Comparison of ENCODE assay signal across 12 cellular contexts in genomic region chr15:94844188-94844532, GRCh38.
A peak's percentile ranks its signal among the peaks of the same experiment; 100 is the strongest.
DNase-seq lines count a peak whose midpoint lies in the region; ATAC-seq, FAIRE-seq and TF ChIP-seq lines count a peak whose summit lies in the region.
"Had no signal": no experiment of that assay in that cellular context is flagged by ENCODE, and none has a peak within 500 bp of the region (broad histone marks: within the 10 kb centered on the region; RNA-seq: fewer than 3 reads in every experiment).

No MANE protein-coding gene starts in this region.

- no peak overlapping the region for H2BK15ac ChIP-seq in neuronal stem cell (ENCODE audit: low read length)

- FAIRE-seq in HepG2 (lab: Jason Lieb, UNC), result peak; percentile 18
- FAIRE-seq: small intestine had no signal

- no peaks in the 10 kb centered on the region for H4K20me1 ChIP-seq in HepG2 (ENCODE audit: insufficient read depth, low read length)

- no peak overlapping the region for H4K91ac ChIP-seq in neuronal stem cell (ENCODE audit: low read depth, low read length, poor library complexity)

- H2BK120ac ChIP-seq in neuronal stem cell (ENCODE audit: low read depth, low read length), result no peak overlapping the region

- H3K14ac ChIP-seq in neuronal stem cell (ENCODE audit: low read length), result no peak overlapping the region

- peak; percentile 63 for ATAC-seq in HepG2
- ATAC-seq in right lobe of liver, result no peak
- ATAC-seq: SK-N-SH treated with all-trans-retinoic acid at 6 μM for 48 hours had no signal

- CTCF ChIA-PET in HepG2 (lab: Yijun Ruan, JAX; ENCODE audit: low intra/inter-chr PET ratio, low total read pairs), result no interaction called here

- TF ChIP-seq POLR2A in HepG2 (IDR thresholded peaks at IDR 0.05; ENCODE audit: insufficient read depth in 1 of 2, low read depth in 2 of 2, low read length in 2 of 2), result no peak
- no peak for TF ChIP-seq POLR2A in right lobe of liver (IDR thresholded peaks at IDR 0.05)
- TF ChIP-seq POLR2A in vagina (IDR thresholded peaks at IDR 0.05), result no peak

- H3K27me3 ChIP-seq in HepG2 (ENCODE audit: control insufficient read depth in 1 of 2, insufficient read depth in 2 of 2, low read length in 2 of 2), result no peaks in the 10 kb centered on the region; a peak in 1 of 5 replicates
- no peaks in the 10 kb centered on the region for H3K27me3 ChIP-seq in right lobe of liver
- no peaks in the 10 kb centered on the region for H3K27me3 ChIP-seq in neuronal stem cell (ENCODE audit: control insufficient read depth in 3 of 3, insufficient read depth in 3 of 3, low read depth in 1 of 3, low read length in 3 of 3)
- H3K27me3 ChIP-seq in vagina, result no peaks in the 10 kb centered on the region

- BruUV-seq in HepG2 (replicated peaks; lab: Mats Ljungman, UMichigan), result no TSS peak

- H3K4ac ChIP-seq in neuronal stem cell (ENCODE audit: low read length), result no peak overlapping the region

- no peak overlapping the region for H3K23ac ChIP-seq in neuronal stem cell (ENCODE audit: low read depth, low read length, poor library complexity)

- DNase-seq in HepG2 (ENCODE audit: low spot score) (peak; percentile 19), right lobe of liver (no peak), fibroblast of pulmonary artery (ENCODE audit: low read depth) (peak; percentile 0), neuronal stem cell (ENCODE audit: low spot score) (peak; percentile 1), vagina (ENCODE audit: extremely low spot score in 2 of 2) (no peak), AG20443 (ENCODE audit: low spot score) (no peak), NCI-H146 treated with DMSO at 0.1 percent for 48 hours (lab: John Stamatoyannopoulos, UW; ENCODE audit: unreplicated experiment) (no peak)
- DNase-seq in activated CD8-positive, alpha-beta memory T cell treated with anti-CD3 and anti-CD28 coated beads, Interleukin-2, amount 50 U/mL, for 4 hours, result no peak
- DNase-seq: DMS79, NCI-H446 had no signal

- intact Hi-C loops in HepG2 (cut with micrococcal nuclease; ENCODE audit: unreplicated experiment) (loop anchor here (5.0 kb wide), 1 partner anchor 1488 kb away; the partner anchor contains the start of gene NR2F2), right lobe of liver (cut with DNase I) (no loop called here), vagina (cut with DNase I) (no loop called here)

- H3K4me1 ChIP-seq in HepG2 (ENCODE audit: insufficient read depth, low read length) (peaks cover 52% of the 10 kb centered on the region), right lobe of liver (no peaks in the 10 kb centered on the region), neuronal stem cell (ENCODE audit: control insufficient read depth in 2 of 2, insufficient read depth in 1 of 2, low read depth in 1 of 2, low read length in 2 of 2) (no peaks in the 10 kb centered on the region), vagina (no peaks in the 10 kb centered on the region)

- H3K4me3 ChIP-seq in HepG2 (replicated peaks in 1 of 3; ENCODE audit: insufficient read depth in 1 of 3, low read depth in 2 of 3, low read length in 3 of 3), result peak overlapping the region; percentile 43 to 63 (median 61)
- H3K4me3 ChIP-seq in right lobe of liver, result no peak overlapping the region
- no peak overlapping the region for H3K4me3 ChIP-seq in fibroblast of pulmonary artery (replicated peaks; ENCODE audit: low read depth, low read length)
- no peak overlapping the region for H3K4me3 ChIP-seq in neuronal stem cell (ENCODE audit: low read length in 2 of 2)
- H3K4me3 ChIP-seq in vagina, result peak overlapping the region; percentile 34 to 63

- TF ChIP-seq RAD21 in HepG2 (CRISPR knock-in tag; IDR thresholded peaks at IDR 0.05), result no peak

- H2AFZ ChIP-seq in HepG2 (ENCODE audit: low read length), result peak overlapping the region; percentile 49
- no peak overlapping the region for H2AFZ ChIP-seq in neuronal stem cell (ENCODE audit: low read length)

- H3K9me3 ChIP-seq in HepG2 (ENCODE audit: low read length), result peaks cover 26% of the 10 kb centered on the region
- peaks cover 0 to 7% (median 0%) of the 10 kb centered on the region in 4 donors for H3K9me3 ChIP-seq in right lobe of liver
- H3K9me3 ChIP-seq in neuronal stem cell (replicated peaks in 1 of 2; ENCODE audit: control insufficient read depth in 2 of 2, insufficient read depth in 1 of 2, low read depth in 1 of 2, low read length in 2 of 2), result peaks cover 0 to 5% of the 10 kb centered on the region in 2 donors
- H3K9me3 ChIP-seq in vagina, result no peaks in the 10 kb centered on the region

- H3K36me3 ChIP-seq in HepG2 (replicated peaks in 1 of 2; ENCODE audit: control insufficient read depth in 1 of 2, insufficient read depth in 2 of 2, low read length in 2 of 2), result no peaks in the 10 kb centered on the region
- no peaks in the 10 kb centered on the region for H3K36me3 ChIP-seq in right lobe of liver
- H3K36me3 ChIP-seq in neuronal stem cell (replicated peaks in 1 of 2; ENCODE audit: control insufficient read depth in 2 of 2, insufficient read depth in 2 of 2, low read length in 2 of 2), result no peaks in the 10 kb centered on the region
- H3K36me3 ChIP-seq in vagina, result no peaks in the 10 kb centered on the region

- POLR2A ChIA-PET in HepG2 (lab: Yijun Ruan, JAX), result interaction anchor here (0.9 to 2.0 kb wide), 8 partner anchors 10 to 1495 kb away, joined by 3 to 7 read pairs (median 3); partner anchors contain the start of gene NR2F2

- WGBS in HepG2 (ENCODE audit: low lambda C conversion rate), result 0% methylated on average over 5 of the region's 5 CpGs
- 22% methylated on average over 5 of the region's 5 CpGs for WGBS in right lobe of liver (ENCODE audit: insufficient coverage, low coverage, low lambda C conversion rate, missing lambda C conversion rate)
- no CpG with 5 or more reads among the region's 5 CpGs for WGBS in neuronal stem cell (ENCODE audit: extremely low coverage in 2 of 2, insufficient read length in 2 of 2, insufficient replicate concordance in 1 of 2), 2 donors

- no peak overlapping the region for H4K8ac ChIP-seq in neuronal stem cell (ENCODE audit: low read depth, low read length)

- H3K18ac ChIP-seq in neuronal stem cell (ENCODE audit: low read length), result no peak overlapping the region

- TF ChIP-seq CTCF in HepG2 (CRISPR knock-in tag; IDR thresholded peaks at IDR 0.05) (no peak), right lobe of liver (IDR thresholded peaks at IDR 0.05) (no peak), fibroblast of pulmonary artery (IDR thresholded peaks at IDR 0.05; ENCODE audit: low read length, missing control alignments) (no peak), vagina (IDR thresholded peaks at IDR 0.05) (no peak)

- H3K27ac ChIP-seq in HepG2 (ENCODE audit: extremely low read length, insufficient read depth, low read length), result peak overlapping the region; percentile 97
- peak overlapping the region in 1 of 3 donors; percentile 60 for H3K27ac ChIP-seq in right lobe of liver
- H3K27ac ChIP-seq in neuronal stem cell (replicated peaks; ENCODE audit: low read length), result no peak overlapping the region
- H3K27ac ChIP-seq in vagina, result no peak overlapping the region

- H3K79me1 ChIP-seq in neuronal stem cell (ENCODE audit: low read depth, low read length), result no peaks in the 10 kb centered on the region

- in situ Hi-C loops in HepG2 (cut with HindIII; ENCODE audit: extremely low pct_ligation_motif_present, low pct_unique_long_range_greater_than_20kb), result no loop called here

- TF ChIP-seq EP300 in HepG2 (IDR thresholded peaks at IDR 0.05; ENCODE audit: low read depth in 2 of 2, low read length in 2 of 2), result no peak
- TF ChIP-seq EP300 in HepG2 (CRISPR knock-in tag; IDR thresholded peaks at IDR 0.05; ENCODE audit: borderline replicate concordance), result no peak

- no peak overlapping the region for H2AK5ac ChIP-seq in neuronal stem cell (ENCODE audit: low read depth, low read length)

- H3K4me2 ChIP-seq in HepG2 (ENCODE audit: low read depth, low read length) (peak overlapping the region; percentile 89), neuronal stem cell (ENCODE audit: insufficient read depth, low read length, poor library complexity, severe bottlenecking) (no peak overlapping the region)

- H2BK12ac ChIP-seq in neuronal stem cell (ENCODE audit: low read length), result no peak overlapping the region

- H3K79me2 ChIP-seq in HepG2 (ENCODE audit: insufficient read depth, low read length), result no peaks in the 10 kb centered on the region

- no peak overlapping the region for H2BK5ac ChIP-seq in neuronal stem cell (ENCODE audit: low read length)

- H3K9ac ChIP-seq in HepG2 (ENCODE audit: insufficient read depth, low read depth, low read length) (peak overlapping the region; percentile 70), neuronal stem cell (ENCODE audit: low read depth, low read length, poor library complexity) (no peak overlapping the region)

TF ChIP-seq in HepG2, 621 proteins besides CTCF, POLR2A, EP300 and RAD21 (continues in another document):
- TF ChIP-seq ZNF496 (CRISPR knock-in tag; IDR thresholded peaks at IDR 0.05; ENCODE audit: insufficient replicate concordance), result no peak
- 0 out of 2 replicates have a peak, but pooled peaks have one; percentile 16 for TF ChIP-seq ZSCAN29 (CRISPR knock-in tag; conservative IDR thresholded peaks at IDR 0.05)
- no peak for TF ChIP-seq ZNF567 (CRISPR knock-in tag; IDR thresholded peaks at IDR 0.05; ENCODE audit: borderline replicate concordance)
- 0 out of 2 replicates have a peak, but pooled peaks have one; percentile 21 for TF ChIP-seq ZBTB34 (CRISPR knock-in tag; IDR thresholded peaks at IDR 0.05)
- TF ChIP-seq GFI1 (CRISPR knock-in tag; IDR thresholded peaks at IDR 0.05; ENCODE audit: borderline replicate concordance), result no peak
- no peak for TF ChIP-seq ZFP36 (IDR thresholded peaks at IDR 0.05; ENCODE audit: borderline replicate concordance, low read depth, low read length, partially characterized antibody)
- no peak for TF ChIP-seq KDM2A (CRISPR knock-in tag; IDR thresholded peaks at IDR 0.05; ENCODE audit: borderline replicate concordance, low read depth)
- no peak for TF ChIP-seq SMARCC2 (IDR thresholded peaks at IDR 0.05)
- TF ChIP-seq, protein P1, sequence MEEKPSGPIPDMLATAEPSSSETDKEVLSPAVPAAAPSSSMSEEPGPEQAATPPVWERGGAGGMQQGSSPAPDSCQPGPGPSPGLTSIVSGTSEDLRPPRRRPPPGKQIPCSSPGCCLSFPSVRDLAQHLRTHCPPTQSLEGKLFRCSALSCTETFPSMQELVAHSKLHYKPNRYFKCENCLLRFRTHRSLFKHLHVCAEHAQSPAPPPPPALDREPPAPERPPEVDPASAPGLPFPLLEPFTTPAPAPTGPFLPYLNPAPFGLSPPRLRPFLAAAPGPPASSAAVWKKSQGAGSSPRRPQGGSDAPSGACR (CRISPR knock-in tag; IDR thresholded peaks at IDR 0.05), result no peak
- TF ChIP-seq SALL1 (CRISPR knock-in tag; IDR thresholded peaks at IDR 0.05), result no peak

Comparison
In these comparisons a context has a peak if more than half of its experiments do, and no peak if none do; other contexts are left out.
1. DNase-seq: peak in HepG2 (single experiment), fibroblast of pulmonary artery (single experiment) and neuronal stem cell (single experiment); none in right lobe of liver (0 of 3), vagina (0 of 2), AG20443 (single experiment), activated CD8-positive, alpha-beta memory T cell treated with anti-CD3 and anti-CD28 coated beads, Interleukin-2, amount 50 U/mL, for 4 hours (single experiment) and NCI-H146 treated with DMSO at 0.1 percent for 48 hours (single experiment).
2. H3K4me3 ChIP-seq: peak in HepG2 (3 of 3) and vagina (2 of 2); none in right lobe of liver (0 of 3), fibroblast of pulmonary artery (single experiment) and neuronal stem cell (0 of 2).